In genomic region chr11:114330373-114330772, GRCh38 we compare ENCODE assay signal across 29 cellular contexts. TPM values are rescaled to one million over a fixed set of nuclear protein-coding genes. Genes with fewer than 3 reads are reported as not detected.
"Had no signal": no experiment of that assay in that cellular context is flagged by ENCODE, and none has a peak within 500 bp of the region (broad histone marks: within the 10 kb centered on the region; RNA-seq: fewer than 3 reads in every experiment).

No MANE protein-coding gene starts in this region.

- H3K4me2 ChIP-seq: hepatocyte had no signal

- ATAC-seq: esophagus mucosa; gastroesophageal sphincter; heart left ventricle; left colon; left lobe of liver; lower lobe of right lung; mucosa of descending colon; naive thymus-derived CD8-positive, alpha-beta T cell had no signal

- H3K27ac ChIP-seq: coronary artery, dorsolateral prefrontal cortex, epithelial cell of prostate, esophagus squamous epithelium, gastroesophageal sphincter, heart left ventricle, hepatocyte, left ventricle myocardium inferior, lower lobe of right lung had no signal

- H3K79me2 ChIP-seq: hepatocyte had no signal

- H3K4me1 ChIP-seq: esophagus squamous epithelium, gastroesophageal sphincter, heart left ventricle, left ventricle myocardium inferior, lower lobe of right lung had no signal

- DNase-seq: dermis blood vessel endothelial cell; dorsolateral prefrontal cortex; effector CD4-positive, alpha-beta T cell; effector memory CD4-positive, alpha-beta T cell; erythroblast; esophagus squamous epithelium; foreskin fibroblast; foreskin melanocyte; heart left ventricle; hypothalamus; immature natural killer cell; islet precursor cell; kidney; kidney glomerular epithelial cell; left colon; left ventricle myocardium inferior; lower lobe of right lung; mesenchymal stem cell; mucosa of descending colon; naive B cell; naive thymus-derived CD8-positive, alpha-beta T cell had no signal

- FAIRE-seq: colon, endometrium had no signal

- H3K4me3 ChIP-seq: coronary artery, dorsolateral prefrontal cortex, esophagus squamous epithelium, gastroesophageal sphincter, heart left ventricle, hepatocyte, left ventricle myocardium inferior, lower lobe of right lung, mucosa of descending colon had no signal

- H3K36me3 ChIP-seq: esophagus squamous epithelium, gastroesophageal sphincter, heart left ventricle, left ventricle myocardium inferior, lower lobe of right lung had no signal

- H2AFZ ChIP-seq: hepatocyte had no signal

- H3K27me3 ChIP-seq: esophagus squamous epithelium, gastroesophageal sphincter, heart left ventricle had no signal

RNA-seq across cellular contexts. Expression of gene NNMT, which starts 34.2 kb away (rescaled TPM):
- total RNA-seq: naive thymus-derived CD8-positive, alpha-beta T cell had no signal
- polyA plus RNA-seq: naive thymus-derived CD8-positive, alpha-beta T cell had no signal
